In the genomic region with DNA sequence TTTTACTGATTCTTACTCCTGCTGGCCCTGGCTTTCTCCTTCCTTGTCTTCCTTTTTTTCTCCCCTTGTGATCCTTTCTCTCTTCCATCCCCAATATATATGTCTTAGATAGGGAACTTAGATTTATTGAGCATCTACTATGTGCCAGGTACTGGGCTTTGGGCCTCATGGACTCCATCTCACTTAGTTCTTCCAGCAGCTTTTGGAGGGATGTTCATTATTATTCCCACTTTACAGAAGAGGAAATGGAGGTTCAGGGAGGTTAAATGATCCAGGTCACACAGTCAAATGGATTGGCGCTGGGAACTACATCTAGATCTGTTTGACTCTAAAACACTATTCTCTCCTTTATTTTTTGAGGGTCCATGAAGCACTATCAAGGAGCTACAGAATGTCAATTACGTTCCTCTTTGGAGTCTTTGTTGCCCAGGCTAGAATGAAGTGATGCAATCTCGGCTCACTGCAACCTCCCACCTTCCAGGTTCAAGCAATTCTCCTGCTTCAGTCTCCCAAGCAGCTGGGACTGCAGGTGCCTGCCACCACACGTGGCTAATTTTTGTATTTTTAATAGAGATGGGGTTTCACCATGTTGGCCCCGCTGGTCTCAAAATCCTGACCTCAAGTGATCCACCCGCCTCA, we compare ENCODE assay signal across 16 cellular contexts. TPM values are rescaled to one million over a fixed set of nuclear protein-coding genes. Genes with fewer than 3 reads are reported as not detected.
DNase-seq lines count a peak whose midpoint lies in the region; ATAC-seq, FAIRE-seq and TF ChIP-seq lines count a peak whose summit lies in the region.
"Had no signal": no experiment of that assay in that cellular context is flagged by ENCODE, and none has a peak within 500 bp of the region (broad histone marks: within the 10 kb centered on the region; RNA-seq: fewer than 3 reads in every experiment).

No MANE protein-coding gene starts in this region.

- no peaks in the 10 kb centered on the region for H3K36me3 ChIP-seq in right atrium auricular region
- no peaks in the 10 kb centered on the region for H3K36me3 ChIP-seq in CD8-positive, alpha-beta T cell (ENCODE audit: insufficient read depth, low read length)
- no peaks in the 10 kb centered on the region for H3K36me3 ChIP-seq in K562 (ENCODE audit: control insufficient read depth, insufficient read depth, low read length)
- H3K36me3 ChIP-seq: BE2C had no signal

- no peak for TF ChIP-seq EP300 in K562 (IDR thresholded peaks at IDR 0.05; ENCODE audit: low read length)

- 14% methylated on average over 6 of the region's 6 CpGs for WGBS in K562 (ENCODE audit: insufficient coverage, low coverage, missing lambda C conversion rate)

- H3K27ac ChIP-seq in right atrium auricular region: no peak overlapping the region
- no peak overlapping the region for H3K27ac ChIP-seq in CD8-positive, alpha-beta T cell (ENCODE audit: low read depth, low read length)
- no peak overlapping the region for H3K27ac ChIP-seq in K562 (ENCODE audit: extremely low read depth, low read depth, low read length)
- H3K27ac ChIP-seq: C4-2B, GM23248 had no signal

- TF ChIP-seq RAD21 in K562 (CRISPR knock-in tag; conservative IDR thresholded peaks at IDR 0.05 in 1 of 2, IDR thresholded peaks at IDR 0.05 in 1 of 2): no peak

- no peak for TF ChIP-seq CTCF in right atrium auricular region (IDR thresholded peaks at IDR 0.05)
- TF ChIP-seq CTCF in CD8-positive, alpha-beta T cell (IDR thresholded peaks at IDR 0.05): no peak
- TF ChIP-seq CTCF in K562 (IDR thresholded peaks at IDR 0.05 in 2 of 3, conservative IDR thresholded peaks at IDR 0.05 in 1 of 3; ENCODE audit: insufficient read depth in 2 of 3, low read depth in 1 of 3, low read length in 3 of 3): no peak

- peak overlapping the region; percentile 84 for H3K27ac Mint-ChIP-seq in CD8-positive, alpha-beta T cell

- H2AFZ ChIP-seq in K562 (ENCODE audit: low read depth, low read length): no peak overlapping the region
- H2AFZ ChIP-seq: GM23248 had no signal

- H4K20me1 ChIP-seq in K562 (replicated peaks; ENCODE audit: control insufficient read depth, insufficient read depth, low read length): no peaks in the 10 kb centered on the region

- CTCF ChIA-PET in CD8-positive, alpha-beta T cell (lab: Charles Lee): no interaction called here
- CTCF ChIA-PET in K562 (lab: Yijun Ruan, JAX; ENCODE audit: low intra/inter-chr PET ratio): no interaction called here

- no peak overlapping the region for H3K4me3 Mint-ChIP-seq in CD8-positive, alpha-beta T cell

- H3K9me3 Mint-ChIP-seq in CD8-positive, alpha-beta T cell: peaks cover 2% of the 10 kb centered on the region

- no peak overlapping the region for H3K9ac ChIP-seq in K562 (ENCODE audit: insufficient read depth in 1 of 2, low read depth in 2 of 2, low read length in 2 of 2)
- H3K9ac ChIP-seq: GM23248 had no signal

- H3K9me1 ChIP-seq in K562 (ENCODE audit: control insufficient read depth, insufficient read depth, low read length): no peaks in the 10 kb centered on the region

- no peak for TF ChIP-seq POLR2A in K562 (conservative IDR thresholded peaks at IDR 0.05)

- H3K9me3 ChIP-seq in right atrium auricular region: no peaks in the 10 kb centered on the region
- H3K9me3 ChIP-seq in CD8-positive, alpha-beta T cell (ENCODE audit: low read length): no peaks in the 10 kb centered on the region
- H3K9me3 ChIP-seq in K562 (replicated peaks; ENCODE audit: control insufficient read depth, insufficient read depth, low read depth, low read length): no peaks in the 10 kb centered on the region
- H3K9me3 ChIP-seq: BE2C had no signal

- no peak overlapping the region for H3K4me2 ChIP-seq in K562 (ENCODE audit: insufficient read depth, low read length)

- intact Hi-C loops in Right ventricle myocardium superior (cut with DNase I) (no loop called here), K562 (cut with micrococcal nuclease) (no loop called here)
- intact Hi-C loops in CD8-positive, alpha-beta T cell (cut with DNase I, micrococcal nuclease): no loop called here

- no peaks in the 10 kb centered on the region for H3K36me3 Mint-ChIP-seq in CD8-positive, alpha-beta T cell

- peak; percentile 30 for DNase-seq in right atrium auricular region (ENCODE audit: low spot score)
- DNase-seq in Right ventricle myocardium superior: no peak
- peak in 1 of 7 experiments; percentile 45 for DNase-seq in CD8-positive, alpha-beta T cell
- DNase-seq in K562 (ENCODE audit: extremely low read depth in 1 of 4, low spot score in 3 of 4): no peak
- no peak for DNase-seq in NCI-H1105 (lab: John Stamatoyannopoulos, UW)
- no peak for DNase-seq in G401 (ENCODE audit: low spot score)
- no peak for DNase-seq in activated naive CD4-positive, alpha-beta T cell treated with anti-CD3 and anti-CD28 coated beads, Interleukin-2, amount 50 U/mL, for 16 hours
- DNase-seq: BE2C, DMS53, GM23248 had no signal

- H3K4me3 ChIP-seq in right atrium auricular region: no peak overlapping the region
- H3K4me3 ChIP-seq in CD8-positive, alpha-beta T cell (ENCODE audit: low read depth, low read length): no peak overlapping the region
- no peak overlapping the region for H3K4me3 ChIP-seq in K562
- H3K4me3 ChIP-seq: GM23248 had no signal

- H3K4me1 Mint-ChIP-seq in CD8-positive, alpha-beta T cell (ENCODE audit: low read depth): peaks cover 36% of the 10 kb centered on the region

- H3K27me3 ChIP-seq in right atrium auricular region (no peaks in the 10 kb centered on the region), K562 (ENCODE audit: control insufficient read depth in 2 of 2, insufficient read depth in 2 of 2, low read length in 2 of 2) (peaks cover 4 to 6% of the 10 kb centered on the region in 2 experiments; a peak in 2 of 5 replicates)
- no peaks in the 10 kb centered on the region for H3K27me3 ChIP-seq in CD8-positive, alpha-beta T cell (ENCODE audit: insufficient read depth, low read length)
- H3K27me3 ChIP-seq: BE2C had no signal

- no peak for ATAC-seq in Right ventricle myocardium superior (ENCODE audit: poor library complexity)
- ATAC-seq in CD8-positive, alpha-beta T cell: no peak
- ATAC-seq in K562: no peak
- ATAC-seq: HCT116 had no signal

- no peaks in the 10 kb centered on the region for H3K79me2 ChIP-seq in K562 (ENCODE audit: control insufficient read depth, insufficient read depth, low read length)

- no peak for FAIRE-seq in K562 (lab: Jason Lieb, UNC)
- FAIRE-seq: A204.1, H54 had no signal

- no TSS peak for BruUV-seq in K562 (replicated peaks; lab: Mats Ljungman, UMichigan)

- no peaks in the 10 kb centered on the region for H3K27me3 Mint-ChIP-seq in CD8-positive, alpha-beta T cell (ENCODE audit: low read depth)

- POLR2A ChIA-PET in CD8-positive, alpha-beta T cell (lab: Charles Lee): no interaction called here
- POLR2A ChIA-PET in K562 (lab: Yijun Ruan, JAX): interaction anchor here (0.9 kb wide), 1 partner anchor 150 kb away, joined by 3 read pairs; no protein-coding TSS in a partner anchor

- in situ Hi-C loops in K562 (cut with MboI) (loop anchor here (10.0 kb wide), 1 partner anchor 281 kb away; no protein-coding TSS in a partner anchor), G401 (cut with HindIII; ENCODE audit: low sequenced_read_pairs) (no loop called here)

- H3K4me1 ChIP-seq in right atrium auricular region (no peaks in the 10 kb centered on the region), K562 (replicated peaks in 1 of 2; ENCODE audit: control insufficient read depth in 2 of 2, insufficient read depth in 2 of 2, low read length in 2 of 2) (peaks cover 0 to 6% of the 10 kb centered on the region in 2 experiments; a peak in 3 of 5 replicates)
- peaks cover 31% of the 10 kb centered on the region for H3K4me1 ChIP-seq in CD8-positive, alpha-beta T cell (ENCODE audit: insufficient read depth, low read length)
- H3K4me1 ChIP-seq: BE2C had no signal

RNA-seq across cellular contexts. Expression of a gene that starts 19.0 kb away (rescaled TPM):
- total RNA-seq in right atrium auricular region: 1 to 10 TPM; 6.4 to 6.6 TPM
- 5.4 TPM for total RNA-seq in Right ventricle myocardium superior
- total RNA-seq in CD8-positive, alpha-beta T cell: 10 to 100 TPM; 62.6 to 70.8 TPM
- 104 and 117 TPM in 2 replicates for total RNA-seq in K562 (2011; cell fraction: chromatin; rRNA removed; ENCODE audit: low replicate concordance)
- total RNA-seq in K562 (2011; cell fraction: nucleolus; rRNA removed): 43.2 and 50.5 TPM in 2 replicates
- 62.3 and 84.4 TPM in 2 replicates for total RNA-seq in K562 (2011; cell fraction: nucleoplasm; rRNA removed)
- total RNA-seq in K562 (2014; rRNA removed): 9.5 and 11.3 TPM in 2 replicates
- total RNA-seq in K562 (2014; rRNA removed; fragmentation: Illumina TruSeq; extraction: Trizol): 17.8 and 20.1 TPM in 2 replicates
- total RNA-seq in K562 (2015; rRNA removed; fragmentation: Illumina TruSeq; extraction: Trizol): 17.8 and 20.9 TPM in 2 replicates
- 30.4 and 33.0 TPM in 2 replicates for total RNA-seq in K562 (2021)
- 24.1 and 25.9 TPM in 2 replicates for polyA plus RNA-seq in K562 (2011; rRNA removed)
- polyA plus RNA-seq in K562 (2011; cell fraction: cytosol; rRNA removed): 12.7 and 19.8 TPM in 2 replicates
- 19.9 and 25.4 TPM in 2 replicates for polyA plus RNA-seq in K562 (2011; cell fraction: nucleus; rRNA removed)
- polyA plus RNA-seq in K562 (2012): 15.4 and 18.6 TPM in 2 replicates
- 18.1 and 19.5 TPM in 2 replicates for polyA plus RNA-seq in K562 (2014; fragmentation: Illumina TruSeq; extraction: Trizol)
- 1 to 10 TPM; 3.2 to 5.3 TPM for polyA plus RNA-seq in K562 (2014; fragmentation: Nextera tagmentation; extraction: Ambion mirVana)
- 11.6 and 12.5 TPM in 2 replicates for polyA plus RNA-seq in K562 (2014; rRNA removed)
- 41.9 and 45.2 TPM in 2 replicates for polyA minus RNA-seq in K562 (2011; rRNA and poly(A)+ RNA removed)
- polyA minus RNA-seq in K562 (2011; cell fraction: cytosol; rRNA and poly(A)+ RNA removed): 20.5 and 22.4 TPM in 2 replicates
- polyA minus RNA-seq in K562 (2011; cell fraction: nucleus; rRNA and poly(A)+ RNA removed): 33.0 and 46.7 TPM in 2 replicates
- 21.7 and 44.7 TPM in 2 replicates for total RNA-seq in G401 (2014; rRNA removed; shearing (Covaris generic))

RNA-seq across cellular contexts. Expression of a gene that starts 54.2 kb away (rescaled TPM):
- not detected for total RNA-seq in right atrium auricular region
- 0.32 TPM for total RNA-seq in Right ventricle myocardium superior
- not detected for total RNA-seq in CD8-positive, alpha-beta T cell
- total RNA-seq in K562 (2011; cell fraction: chromatin; rRNA removed; ENCODE audit: low replicate concordance): not detected in 2 replicates
- total RNA-seq in K562 (2011; cell fraction: nucleolus; rRNA removed): not detected in 2 replicates
- not detected in 2 replicates for total RNA-seq in K562 (2011; cell fraction: nucleoplasm; rRNA removed)
- total RNA-seq in K562 (2014; rRNA removed): not detected in 2 replicates
- total RNA-seq in K562 (2014; rRNA removed; fragmentation: Illumina TruSeq; extraction: Trizol): not detected in 2 replicates
- total RNA-seq in K562 (2015; rRNA removed; fragmentation: Illumina TruSeq; extraction: Trizol): not detected in 2 replicates
- 1.1 and 1.2 TPM in 2 replicates for total RNA-seq in K562 (2021)
- polyA plus RNA-seq in K562 (2011; rRNA removed): not detected in 2 replicates
- polyA plus RNA-seq in K562 (2011; cell fraction: cytosol; rRNA removed): not detected in 2 replicates
- polyA plus RNA-seq in K562 (2011; cell fraction: nucleus; rRNA removed): not detected in 2 replicates
- polyA plus RNA-seq in K562 (2012): not detected in 2 replicates
- polyA plus RNA-seq in K562 (2014; fragmentation: Illumina TruSeq; extraction: Trizol): not detected in 2 replicates
- not detected for polyA plus RNA-seq in K562 (2014; fragmentation: Nextera tagmentation; extraction: Ambion mirVana)
- not detected in 2 replicates for polyA plus RNA-seq in K562 (2014; rRNA removed)
- polyA minus RNA-seq in K562 (2011; rRNA and poly(A)+ RNA removed): not detected in 2 replicates
- 5.0 TPM in 1 of 2 replicates, not detected in the other for polyA minus RNA-seq in K562 (2011; cell fraction: cytosol; rRNA and poly(A)+ RNA removed)
- not detected in 2 replicates for polyA minus RNA-seq in K562 (2011; cell fraction: nucleus; rRNA and poly(A)+ RNA removed)
- total RNA-seq in G401 (2014; rRNA removed; shearing (Covaris generic)): not detected in 2 replicates
- total RNA-seq: GM23248, IMR-90 had no signal
- polyA plus RNA-seq: AG04450, GM23248, IMR-90 had no signal
